ENCODE assay signal across 26 cellular contexts in genomic region chr10:2909921-2910320, GRCh38.
"Had no signal": no experiment of that assay in that cellular context is flagged by ENCODE, and none has a peak within 500 bp of the region (broad histone marks: within the 10 kb centered on the region; RNA-seq: fewer than 3 reads in every experiment).

No MANE protein-coding gene starts in this region.

- H3K9me3 ChIP-seq: adrenal gland, body of pancreas, colonic mucosa, esophagus squamous epithelium, gastroesophageal sphincter had no signal

- H3K27ac ChIP-seq: adrenal gland, body of pancreas, colonic mucosa, epithelial cell of prostate, esophagus squamous epithelium, gastroesophageal sphincter had no signal

- H3K4me1 ChIP-seq: adrenal gland, colonic mucosa, esophagus squamous epithelium, gastroesophageal sphincter had no signal

- H3K36me3 ChIP-seq: adrenal gland, colonic mucosa, esophagus squamous epithelium, gastroesophageal sphincter had no signal

- H3K4me3 ChIP-seq: adrenal gland, body of pancreas, colonic mucosa, esophagus squamous epithelium, gastroesophageal sphincter had no signal

- H3K27me3 ChIP-seq: adrenal gland, body of pancreas, colonic mucosa had no signal

- DNase-seq: activated CD4-positive, alpha-beta memory T cell treated with anti-CD3 and anti-CD28 coated beads for 36 hours; activated CD4-positive, alpha-beta T cell treated with anti-CD3 and anti-CD28 coated beads for 36 hours; activated CD4-positive, alpha-beta T cell treated with anti-CD3 and anti-CD28 coated beads, Interleukin-2, amount 10 ng/mL, durations not matched to agents 24 days and 14 days; activated CD4-positive, CD25-positive, alpha-beta regulatory T cell; activated CD4-positive, CD25-positive, alpha-beta regulatory T cell treated with anti-CD3 and anti-CD28 coated beads, Interleukin-2, amount 50 U/mL, for 72 hours; activated CD8-positive, alpha-beta memory T cell treated with anti-CD3 and anti-CD28 coated beads, Interleukin-2, amount 10 ng/mL, durations not matched to agents 7 days and 5 days; activated CD8-positive, alpha-beta memory T cell treated with anti-CD3 and anti-CD28 coated beads, Interleukin-2, amount 50 U/mL, for 4 hours; activated CD8-positive, alpha-beta T cell treated with anti-CD3 and anti-CD28 coated beads, Interleukin-2, amount 10 ng/mL, durations not matched to agents 7 days and 5 days; activated effector memory CD4-positive, alpha-beta T cell treated with anti-CD3 and anti-CD28 coated beads, Interleukin-2, amount 50 U/mL, for 16 hours; activated naive CD4-positive, alpha-beta T cell treated with anti-CD3 and anti-CD28 coated beads for 36 hours; activated naive CD8-positive, alpha-beta T cell treated with anti-CD3 and anti-CD28 coated beads for 36 hours; activated naive CD8-positive, alpha-beta T cell treated with anti-CD3 and anti-CD28 coated beads, Interleukin-2, amount 50 U/mL, for 24 hours; activated T-cell treated with anti-CD3 and anti-CD28 coated beads, Interleukin-2, amount 50 U/mL, for 1 hour; activated T-cell treated with anti-CD3 and anti-CD28 coated beads, Interleukin-2, amount 50 U/mL, for 48 hours; adrenal gland; amygdala; aorta; body of pancreas; central memory CD4-positive, alpha-beta T cell; cerebellar nuclear complex; colonic mucosa; effector CD8-positive, alpha-beta T cell; esophagus squamous epithelium; foreskin melanocyte had no signal

- ATAC-seq: activated CD4-positive, alpha-beta T cell treated with anti-CD3 and anti-CD28 coated beads for 36 hours; activated CD8-positive, alpha-beta memory T cell treated with anti-CD3 and anti-CD28 coated beads, Interleukin-2, amount 10 ng/mL, durations not matched to agents 7 days and 5 days; activated CD8-positive, alpha-beta T cell treated with anti-CD3 and anti-CD28 coated beads, Interleukin-2, amount 10 ng/mL, durations not matched to agents 7 days and 5 days; activated naive CD8-positive, alpha-beta T cell treated with anti-CD3 and anti-CD28 coated beads, Interleukin-2, amount 50 U/mL, for 24 hours; body of pancreas; gastroesophageal sphincter had no signal
